1 cellular context compared by ENCODE assay signal in genomic region chr3:11603628-11604027, GRCh38.
TF ChIP-seq lines count a peak whose summit lies in the region.

No MANE protein-coding gene starts in this region.

TF ChIP-seq in GM12878, 131 proteins besides CTCF, POLR2A, EP300 and RAD21 (continued from another document):
- no peak for TF ChIP-seq PBX3 (IDR thresholded peaks at IDR 0.05; ENCODE audit: insufficient replicate concordance, low read depth, low read length)
- TF ChIP-seq NR2C2 (IDR thresholded peaks at IDR 0.05; ENCODE audit: borderline replicate concordance, control insufficient read depth, insufficient read length, low read depth), result no peak
- TF ChIP-seq DPF2 (IDR thresholded peaks at IDR 0.05), result no peak
